Comparison of ENCODE assay signal across 24 cellular contexts in the genomic region with DNA sequence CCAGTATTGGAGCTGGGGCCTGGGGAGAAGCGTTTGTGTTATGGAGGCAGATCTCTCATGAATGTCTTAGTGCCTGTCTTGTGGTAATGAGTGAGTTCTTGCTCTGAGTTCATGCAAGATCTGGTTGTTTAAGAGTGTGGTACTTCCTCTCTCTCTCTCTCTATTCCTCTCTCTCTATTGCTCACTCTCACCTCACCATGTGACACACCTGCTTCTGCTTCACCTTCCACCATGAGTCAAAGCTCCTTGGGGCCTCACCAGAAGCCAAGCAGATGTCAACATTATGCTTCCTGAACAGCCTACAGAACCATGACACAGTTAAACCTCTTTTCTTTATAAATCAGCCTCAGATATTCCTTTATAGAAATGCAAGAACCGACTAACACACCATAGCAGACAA.
"Had no signal": no experiment of that assay in that cellular context is flagged by ENCODE, and none has a peak within 500 bp of the region (broad histone marks: within the 10 kb centered on the region; RNA-seq: fewer than 3 reads in every experiment).

No MANE protein-coding gene starts in this region.

- ATAC-seq: left colon; left lung; mucosa of descending colon; naive thymus-derived CD4-positive, alpha-beta T cell; right lobe of liver; stimulated activated naive CD8-positive, alpha-beta T cell treated with anti-CD3 and anti-CD28 coated beads, Interleukin-15, Interleukin-2, amounts not matched to agents 100 U/mL and 50 U/mL, for 24 hours had no signal

- H3K27me3 ChIP-seq: left lung, ovary, right atrium auricular region, right lobe of liver, stomach, testis, thyroid gland, transverse colon, upper lobe of left lung had no signal

- DNase-seq: kidney glomerular epithelial cell; left colon; left lung; mesendoderm; mucosa of descending colon; naive thymus-derived CD4-positive, alpha-beta T cell; ovary; right lobe of liver; stimulated activated CD4-positive, alpha-beta T cell treated with anti-CD3 and anti-CD28 coated beads, Interleukin-1b, Interleukin-23, amount 100 ng/mL, for 48 hours; stimulated activated CD4-positive, alpha-beta T cell treated with anti-CD3 and anti-CD28 coated beads, Interleukin-2, amount 100 ng/mL, for 48 hours; stimulated activated CD4-positive, alpha-beta T cell treated with anti-CD3 and anti-CD28 coated beads, Interleukin-4, amount 100 ng/mL, for 4 hours; stimulated activated CD8-positive, alpha-beta memory T cell treated with anti-CD3 and anti-CD28 coated beads, Interleukin-4, amount 100 ng/mL, for 48 hours; stimulated activated naive B cell treated with anti-CD40 and anti-IgM and Interleukin-4, amounts not matched to agents 10 μg/mL and 1 μg/mL and 100 μg/mL, for 72 hours; stimulated activated naive CD8-positive, alpha-beta T cell treated with anti-CD3 and anti-CD28 coated beads, Interleukin-15, Interleukin-2, amounts not matched to agents 100 U/mL and 50 U/mL, for 24 hours; stomach; testis; thyroid gland; transverse colon; upper lobe of left lung had no signal

- FAIRE-seq: keratinocyte, urothelium cell line had no signal

- H3K36me3 ChIP-seq: left lung, ovary, right atrium auricular region, right lobe of liver, stomach, thyroid gland, transverse colon, upper lobe of left lung had no signal

- H3K9me3 ChIP-seq: mucosa of descending colon, right atrium auricular region, right lobe of liver, testis, thyroid gland had no signal

- H3K27ac ChIP-seq: left lung, ovary, right atrium auricular region, right lobe of liver, stomach, testis, thyroid gland, transverse colon, upper lobe of left lung had no signal

- H3K4me3 ChIP-seq: left lung, lung, mucosa of descending colon, ovary, right atrium auricular region, right lobe of liver, smooth muscle cell, stomach, testis, thyroid gland, transverse colon, upper lobe of left lung had no signal

- H3K4me1 ChIP-seq: left lung, right atrium auricular region, right lobe of liver, stomach, testis, thyroid gland, transverse colon, upper lobe of left lung had no signal
